In the genomic region with DNA sequence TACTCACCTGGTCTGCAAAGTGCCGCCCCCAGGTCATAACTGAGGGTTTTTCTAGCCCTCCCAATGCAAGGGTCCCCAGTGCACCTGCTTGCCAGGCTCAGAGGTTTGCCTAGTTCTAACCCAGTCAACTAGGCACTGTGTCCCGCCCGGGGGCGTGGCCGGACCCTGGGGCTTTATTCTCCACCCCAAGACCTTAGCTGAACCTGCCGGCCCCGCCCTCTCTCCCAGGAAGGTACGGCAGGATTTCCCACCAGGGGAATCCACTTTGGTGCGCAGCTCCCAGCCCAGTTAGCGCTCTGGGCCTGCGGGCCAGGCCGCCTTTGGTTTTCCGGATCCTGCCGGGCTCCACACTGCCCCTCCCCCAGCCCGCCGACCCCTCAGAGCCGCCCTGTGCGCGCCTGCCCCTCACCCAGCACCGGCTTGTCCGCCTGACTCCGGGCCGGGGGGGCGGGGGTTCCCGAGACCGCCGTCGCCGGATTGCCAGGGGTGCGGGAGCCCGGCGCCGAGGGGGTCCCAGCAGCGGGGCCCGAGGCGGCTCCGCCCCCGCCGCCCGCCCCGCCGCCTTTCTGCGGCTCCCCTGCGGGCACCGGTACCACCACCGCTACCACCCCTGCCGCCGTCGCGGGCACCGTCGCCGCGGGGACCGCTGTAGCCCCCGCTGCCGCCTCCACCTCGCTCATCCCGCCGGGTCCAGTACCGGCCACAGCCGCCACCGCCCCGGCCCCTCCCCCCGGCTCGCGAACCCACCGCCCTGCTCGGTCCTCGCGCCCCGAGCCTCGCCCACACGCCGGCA, we compare ENCODE assay signal across 1 cellular context.
A peak's percentile ranks its signal among the peaks of the same experiment; 100 is the strongest.
TF ChIP-seq lines count a peak whose summit lies in the region.

No MANE protein-coding gene starts in this region.

TF ChIP-seq in H1, 55 proteins besides CTCF, POLR2A, EP300 and RAD21:
- TF ChIP-seq CREB1 (IDR thresholded peaks at IDR 0.05) = 0 out of 2 replicates have a peak, but pooled peaks have one; percentile 10
- TF ChIP-seq SIRT6 (IDR thresholded peaks at IDR 0.05; ENCODE audit: low read length) = no peak
- 0 out of 2 replicates have a peak, but pooled peaks have one; percentile 22 for TF ChIP-seq RBBP5 (IDR thresholded peaks at IDR 0.05; ENCODE audit: borderline replicate concordance, low read depth, low read length)
- TF ChIP-seq GTF2F1 (IDR thresholded peaks at IDR 0.05; ENCODE audit: borderline replicate concordance, low read depth, low read length) = 0 out of 2 replicates have a peak, but pooled peaks have one; percentile 35
- 0 out of 2 replicates have a peak, but pooled peaks have one; percentile 32 for TF ChIP-seq PHF8 (conservative IDR thresholded peaks at IDR 0.05; ENCODE audit: low read depth, low read length)
- TF ChIP-seq GABPA (IDR thresholded peaks at IDR 0.05; ENCODE audit: borderline replicate concordance, insufficient read depth, low read length) = no peak
- peak; percentile 39 for TF ChIP-seq KDM4A (IDR thresholded peaks at IDR 0.05; ENCODE audit: low read depth, low read length, severe bottlenecking)
